Comparison of ENCODE assay signal across 15 cellular contexts in genomic region chr7:154680894-154681659, GRCh38.
A peak's percentile ranks its signal among the peaks of the same experiment; 100 is the strongest.
DNase-seq lines count a peak whose midpoint lies in the region; ATAC-seq and TF ChIP-seq lines count a peak whose summit lies in the region.
"Had no signal": no experiment of that assay in that cellular context is flagged by ENCODE, and none has a peak within 500 bp of the region (broad histone marks: within the 10 kb centered on the region; RNA-seq: fewer than 3 reads in every experiment).

No MANE protein-coding gene starts in this region.

- TF ChIP-seq POLR2A in testis (IDR thresholded peaks at IDR 0.05): no peak

- TF ChIP-seq EP300 in SK-N-SH (IDR thresholded peaks at IDR 0.05; ENCODE audit: borderline replicate concordance in 1 of 2, low read depth in 1 of 2, low read length in 1 of 2): peak in 1 of 2 experiments; percentile 30; a peak in 1 of 4 replicates

- no peak overlapping the region for H3K27ac ChIP-seq in GM23338 (ENCODE audit: low read depth)
- no peak overlapping the region for H3K27ac ChIP-seq in SK-N-SH (ENCODE audit: low read depth in 2 of 2, low read length in 1 of 2)
- peak overlapping the region; percentile 29 to 48 for H3K27ac ChIP-seq in testis
- no peak overlapping the region for H3K27ac ChIP-seq in right atrium auricular region
- H3K27ac ChIP-seq: C4-2B, KMS-11 had no signal

- ATAC-seq in GM23338: peak; percentile 90

- POLR2A ChIA-PET in SK-N-SH (lab: Yijun Ruan, JAX): no interaction called here

- no peak for DNase-seq in GM23338 (ENCODE audit: low spot score)
- no peak for DNase-seq in SK-N-SH
- DNase-seq in cerebellum (ENCODE audit: low spot score): peak; percentile 71
- DNase-seq in testis: peak; percentile 79
- no peak for DNase-seq in NCI-H510A (lab: John Stamatoyannopoulos, UW)
- DNase-seq in right atrium auricular region (ENCODE audit: low spot score): no peak
- DNase-seq in UCSD-AML1 (lab: John Stamatoyannopoulos, UW; ENCODE audit: unreplicated experiment): no peak
- DNase-seq in GOT3 (lab: John Stamatoyannopoulos, UW): no peak
- DNase-seq: ACHN; Calu3; CD4-positive, alpha-beta memory T cell; DMS79 treated with DMSO at 0.1 percent for 48 hours; EL had no signal

- H4K20me1 ChIP-seq in GM23338 (replicated peaks; ENCODE audit: insufficient read depth) (no peaks in the 10 kb centered on the region), SK-N-SH (ENCODE audit: insufficient read depth) (no peaks in the 10 kb centered on the region)

- H3K79me2 ChIP-seq in GM23338 (replicated peaks; ENCODE audit: insufficient read depth) (no peaks in the 10 kb centered on the region), SK-N-SH (ENCODE audit: insufficient read depth) (no peaks in the 10 kb centered on the region)

- H3K4me3 Mint-ChIP-seq in GM23338: no peak overlapping the region
- H3K4me3 Mint-ChIP-seq: CD4-positive, alpha-beta memory T cell had no signal

- H3K4me1 ChIP-seq in GM23338 (ENCODE audit: insufficient read depth) (no peaks in the 10 kb centered on the region), SK-N-SH (ENCODE audit: control insufficient read depth in 1 of 2, insufficient read depth in 2 of 2, low read depth in 1 of 2, low read length in 1 of 2) (peaks cover 0 to 27% of the 10 kb centered on the region in 2 experiments; a peak in 2 of 4 replicates), testis (peaks cover 12% of the 10 kb centered on the region), right atrium auricular region (no peaks in the 10 kb centered on the region)

- H3K27me3 Mint-ChIP-seq in GM23338 (ENCODE audit: insufficient read depth, low read depth, poor library complexity): peaks cover 5% of the 10 kb centered on the region
- H3K27me3 Mint-ChIP-seq: CD4-positive, alpha-beta memory T cell had no signal

- H3K27me3 ChIP-seq in GM23338 (ENCODE audit: insufficient read depth) (no peaks in the 10 kb centered on the region), SK-N-SH (ENCODE audit: insufficient read depth) (no peaks in the 10 kb centered on the region), testis (no peaks in the 10 kb centered on the region), right atrium auricular region (no peaks in the 10 kb centered on the region)

- CTCF ChIA-PET in SK-N-SH (lab: Yijun Ruan, JAX): interaction anchor here (0.7 kb wide), 1 partner anchor 13 kb away, joined by 3 read pairs; no protein-coding TSS in a partner anchor

- H3F3A ChIP-seq in GM23338 (replicated peaks; ENCODE audit: low read depth): no peaks in the 10 kb centered on the region
- H3F3A ChIP-seq in SK-N-SH (replicated peaks; ENCODE audit: insufficient read depth): no peaks in the 10 kb centered on the region

- intact Hi-C loops in testis (cut with DNase I; ENCODE audit: low total_unique reads): no loop called here

- peaks cover 13% of the 10 kb centered on the region for H3K4me1 Mint-ChIP-seq in GM23338
- H3K4me1 Mint-ChIP-seq: CD4-positive, alpha-beta memory T cell had no signal

- peaks cover 8% of the 10 kb centered on the region; the same call in 1 of the 2 replicates for H3K36me3 ChIP-seq in GM23338 (ENCODE audit: insufficient read depth)
- H3K36me3 ChIP-seq in SK-N-SH (replicated peaks in 1 of 2; ENCODE audit: control insufficient read depth in 1 of 2, insufficient read depth in 2 of 2, low read length in 1 of 2): no peaks in the 10 kb centered on the region
- no peaks in the 10 kb centered on the region for H3K36me3 ChIP-seq in testis (ENCODE audit: low read depth, missing control alignments)
- no peaks in the 10 kb centered on the region for H3K36me3 ChIP-seq in right atrium auricular region

- no peaks in the 10 kb centered on the region; the same call in 1 of the 3 replicates for H3K9me3 Mint-ChIP-seq in GM23338

- H3K4me3 ChIP-seq in GM23338 (no peak overlapping the region), SK-N-SH (ENCODE audit: low read depth in 2 of 2, low read length in 1 of 2) (no peak overlapping the region), testis (peak overlapping the region in 1 of 2 donors; percentile 0), right atrium auricular region (no peak overlapping the region)

- H2AFZ ChIP-seq in GM23338 (no peak overlapping the region), SK-N-SH (ENCODE audit: low read depth) (no peak overlapping the region)

- H3K9me3 ChIP-seq in SK-N-SH (peaks cover 7% of the 10 kb centered on the region; the same call in 1 of the 2 replicates), testis (no peaks in the 10 kb centered on the region), right atrium auricular region (no peaks in the 10 kb centered on the region)

- no peak for TF ChIP-seq RAD21 in SK-N-SH (IDR thresholded peaks at IDR 0.05; ENCODE audit: low read length)

- H3K9ac ChIP-seq in SK-N-SH: no peak overlapping the region
- H3K9ac ChIP-seq: KMS-11 had no signal

- no peak overlapping the region for H3K27ac Mint-ChIP-seq in GM23338
- H3K27ac Mint-ChIP-seq: CD4-positive, alpha-beta memory T cell had no signal

- H3K4me2 ChIP-seq in GM23338 (no peak overlapping the region), SK-N-SH (no peak overlapping the region)
- H3K4me2 ChIP-seq: KMS-11 had no signal

- 41% methylated on average over 18 of the region's 18 CpGs for WGBS in SK-N-SH (ENCODE audit: low lambda C conversion rate)
- 44 to 67% methylated on average over 18 of the region's 18 CpGs for WGBS in testis, 2 donors

- no peaks in the 10 kb centered on the region for H3K36me3 Mint-ChIP-seq in GM23338 (ENCODE audit: low read depth)
- H3K36me3 Mint-ChIP-seq: CD4-positive, alpha-beta memory T cell had no signal

- no peaks in the 10 kb centered on the region for H3K9me2 ChIP-seq in GM23338 (ENCODE audit: insufficient read depth)
- no peaks in the 10 kb centered on the region for H3K9me2 ChIP-seq in SK-N-SH

- TF ChIP-seq CTCF in GM23338 (conservative IDR thresholded peaks at IDR 0.05; ENCODE audit: low read depth in 2 of 2): no peak
- no peak for TF ChIP-seq CTCF in SK-N-SH (IDR thresholded peaks at IDR 0.05)
- TF ChIP-seq CTCF in testis (IDR thresholded peaks at IDR 0.05): no peak
- no peak for TF ChIP-seq CTCF in right atrium auricular region (IDR thresholded peaks at IDR 0.05)

TF ChIP-seq in GM23338, 12 proteins besides CTCF, POLR2A, EP300 and RAD21 (continues in another document):
- TF ChIP-seq ZNF114 (CRISPR knock-in tag; IDR thresholded peaks at IDR 0.05) (no peak), EZH2 (IDR thresholded peaks at IDR 0.05; ENCODE audit: low read depth, unreplicated experiment) (no peak), STAT1 (IDR thresholded peaks at IDR 0.05; ENCODE audit: unreplicated experiment) (no peak), JUNB (IDR thresholded peaks at IDR 0.05; ENCODE audit: unreplicated experiment) (no peak), REST (IDR thresholded peaks at IDR 0.05; ENCODE audit: unreplicated experiment) (no peak)

TF ChIP-seq in SK-N-SH, 30 proteins besides CTCF, POLR2A, EP300 and RAD21:
- TF ChIP-seq NFIC (IDR thresholded peaks at IDR 0.05; ENCODE audit: borderline replicate concordance): no peak
- no peak for TF ChIP-seq IRF3 (IDR thresholded peaks at IDR 0.05; ENCODE audit: low read depth, low read length)
- TF ChIP-seq FOXJ3 (CRISPR knock-in tag; IDR thresholded peaks at IDR 0.05): peak; percentile 51; the same call in 1 of the 2 replicates
- TF ChIP-seq GATA2 (CRISPR knock-in tag; IDR thresholded peaks at IDR 0.05): peak; percentile 49
- TF ChIP-seq NRF1 (IDR thresholded peaks at IDR 0.05; ENCODE audit: low read depth, low read length): no peak
TF ChIP-seq in SK-N-SH: peak in this region for 2.

Comparison
In these comparisons a context has a peak if more than half of its experiments do, and no peak if none do; other contexts are left out.
1. DNase-seq: peak in cerebellum (single experiment) and testis (single experiment); none in GM23338 (single experiment), SK-N-SH (single experiment), NCI-H510A (single experiment), right atrium auricular region (single experiment), UCSD-AML1 (single experiment) and GOT3 (single experiment).
2. H3K27ac ChIP-seq: peak in testis (2 of 2); none in GM23338 (single experiment), SK-N-SH (0 of 2) and right atrium auricular region (0 of 2).